8 cellular contexts compared by ENCODE assay signal in the genomic region with DNA sequence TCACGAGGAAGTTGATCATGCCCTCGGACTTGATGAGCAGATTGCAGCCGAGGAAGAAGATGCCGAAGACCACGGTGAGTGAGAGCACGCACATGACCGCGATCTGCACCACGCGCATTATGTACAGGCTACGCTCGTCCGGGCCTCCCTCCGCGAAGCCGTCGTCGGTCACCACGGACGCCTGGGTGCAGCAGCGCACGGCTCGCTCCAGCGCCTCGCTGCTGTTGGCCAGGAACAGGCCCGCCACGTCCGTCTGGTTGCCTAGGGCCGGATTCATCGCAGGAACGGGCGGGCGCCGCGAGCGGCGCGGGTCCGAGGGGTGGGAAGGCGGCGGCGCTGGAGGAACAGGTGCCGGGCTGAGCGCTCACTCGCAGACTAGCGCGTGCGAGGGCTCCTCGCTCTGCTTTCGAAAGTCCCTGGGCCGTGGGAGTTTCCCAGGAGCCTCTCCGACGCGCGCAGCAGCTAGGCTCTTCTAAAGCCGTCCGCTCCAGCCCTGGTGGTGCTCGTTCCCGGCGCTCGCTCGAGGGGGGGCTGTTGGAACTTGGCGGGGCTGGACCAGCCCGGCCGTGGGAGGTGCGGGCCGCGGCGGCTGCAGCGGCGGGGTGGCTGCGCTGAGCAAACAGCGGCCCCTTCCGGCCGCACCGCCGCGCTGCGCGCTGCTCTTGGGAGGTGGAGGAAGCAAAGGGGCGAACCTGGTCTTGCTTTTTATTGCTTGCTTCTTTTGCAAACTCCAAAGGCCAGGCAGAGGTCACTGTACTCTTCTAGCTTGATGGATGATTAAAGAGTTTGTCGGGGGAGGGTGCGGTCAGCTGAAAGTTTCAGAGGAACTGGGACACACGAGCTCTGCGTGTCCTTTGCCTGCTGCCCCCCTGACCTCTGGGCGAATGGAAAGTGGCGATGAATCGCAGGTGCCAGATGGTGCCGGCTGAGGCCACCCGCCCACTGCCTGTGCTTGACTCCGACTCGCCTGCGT. TPM values are rescaled to one million over a fixed set of nuclear protein-coding genes. Genes with fewer than 3 reads are reported as not detected.
DNase-seq lines count a peak whose midpoint lies in the region; ATAC-seq, FAIRE-seq and TF ChIP-seq lines count a peak whose summit lies in the region.

RPRM (minus strand) TSS at position 474 of the 973 bp plus-strand sequence; CDS start at position 277, 197 bp downstream.

- ATAC-seq in GM21390 (IDR thresholded peaks at IDR 0.05; ENCODE audit: unreplicated experiment), result peak; percentile 91
- peak; percentile 87 for ATAC-seq in RWPE2 (ENCODE audit: low read depth)
- ATAC-seq in pancreas, result peak; percentile 95 to 98 (median 98)

- peaks cover 22% of the 10 kb centered on the region for H3K4me1 Mint-ChIP-seq in activated naive CD8-positive, alpha-beta T cell (ENCODE audit: low read depth)
- peaks cover 15% of the 10 kb centered on the region for H3K4me1 Mint-ChIP-seq in type B pancreatic cell (ENCODE audit: unreplicated experiment)

- no peaks in the 10 kb centered on the region for H3K36me3 Mint-ChIP-seq in activated naive CD8-positive, alpha-beta T cell
- H3K36me3 Mint-ChIP-seq in type B pancreatic cell, result no peaks in the 10 kb centered on the region

- peak within 1 kb of the TSS; percentile 76 for H3K9ac ChIP-seq in HUES48 (ENCODE audit: low read depth, low read length)

- H3K27ac ChIP-seq in HUES48 (ENCODE audit: low read depth, low read length) (peak within 1 kb of the TSS; percentile 75), RWPE2 (ENCODE audit: poor library complexity, severe bottlenecking) (no peak within 1 kb of the TSS), cardiac muscle cell (no peak within 1 kb of the TSS), pancreas (no peak within 1 kb of the TSS)

- no peaks in the 10 kb centered on the region for H3K9me3 ChIP-seq in HUES48 (ENCODE audit: control insufficient read depth, insufficient read depth, low read length)
- H3K9me3 ChIP-seq in RWPE2 (ENCODE audit: severe bottlenecking), result no peaks in the 10 kb centered on the region
- no peaks in the 10 kb centered on the region for H3K9me3 ChIP-seq in cardiac muscle cell (ENCODE audit: low read depth)
- no peaks in the 10 kb centered on the region for H3K9me3 ChIP-seq in pancreas

- peaks cover 4% of the 10 kb centered on the region; the same call in 1 of the 2 replicates for H3K27me3 ChIP-seq in HUES48 (ENCODE audit: control insufficient read depth, insufficient read depth, low read length)
- peaks cover 81% of the 10 kb centered on the region for H3K27me3 ChIP-seq in RWPE2 (ENCODE audit: insufficient read depth, poor library complexity, severe bottlenecking)
- peaks cover 37% of the 10 kb centered on the region for H3K27me3 ChIP-seq in cardiac muscle cell
- H3K27me3 ChIP-seq in pancreas, result peaks cover 0 to 8% (median 3%) of the 10 kb centered on the region in 4 donors

- 1% methylated on average over 84 to 93 of the region's 93 CpGs for WGBS in pancreas, 2 donors

- H3K4me3 ChIP-seq in HUES48 (ENCODE audit: low read depth, low read length) (peak within 1 kb of the TSS; percentile 85), RWPE2 (ENCODE audit: severe bottlenecking) (peak within 1 kb of the TSS; percentile 24), cardiac muscle cell (peak within 1 kb of the TSS; percentile 34), pancreas (peak within 1 kb of the TSS; percentile 24 to 45 (median 37))

- DNase-seq in D341Med (ENCODE audit: low spot score) (peak; percentile 89), RWPE2 (ENCODE audit: low spot score) (peak; percentile 55), cardiac muscle cell (ENCODE audit: low read depth in 1 of 2, low spot score in 1 of 2) (peak; percentile 73 to 87), pancreas (peak; percentile 64 to 95 (median 77)), type B pancreatic cell (ENCODE audit: extremely low spot score, unreplicated experiment) (peak; percentile 86)

- no peak for FAIRE-seq in pancreas (lab: Jason Lieb, UNC)

- H3K36me3 ChIP-seq in HUES48 (ENCODE audit: control insufficient read depth, insufficient read depth, low read length) (no peaks in the 10 kb centered on the region), RWPE2 (ENCODE audit: low read depth) (no peaks in the 10 kb centered on the region), cardiac muscle cell (no peaks in the 10 kb centered on the region), pancreas (no peaks in the 10 kb centered on the region)

- peak; percentile 95 for TF ChIP-seq CTCF in RWPE2 (IDR thresholded peaks at IDR 0.05; ENCODE audit: poor library complexity, severe bottlenecking)
- peak; percentile 91 for TF ChIP-seq CTCF in cardiac muscle cell (IDR thresholded peaks at IDR 0.05; ENCODE audit: low read depth, low read length)
- TF ChIP-seq CTCF in pancreas (IDR thresholded peaks at IDR 0.05), result peak; percentile 89 to 92 (median 89)
- TF ChIP-seq CTCF in type B pancreatic cell (conservative IDR thresholded peaks at IDR 0.05), result peak; percentile 98

- peaks cover 53% of the 10 kb centered on the region for H3K27me3 Mint-ChIP-seq in activated naive CD8-positive, alpha-beta T cell
- H3K27me3 Mint-ChIP-seq in type B pancreatic cell, result peaks cover 58% of the 10 kb centered on the region

- H3K9me3 Mint-ChIP-seq in activated naive CD8-positive, alpha-beta T cell (ENCODE audit: low read depth), result no peaks in the 10 kb centered on the region
- H3K9me3 Mint-ChIP-seq in type B pancreatic cell, result no peaks in the 10 kb centered on the region

- H3K4me3 Mint-ChIP-seq in activated naive CD8-positive, alpha-beta T cell, result peak within 1 kb of the TSS; percentile 78
- peak within 1 kb of the TSS; percentile 90 for H3K4me3 Mint-ChIP-seq in type B pancreatic cell

- intact Hi-C loops in pancreas (cut with DNase I), result no loop called here

- H3K27ac Mint-ChIP-seq in activated naive CD8-positive, alpha-beta T cell, result no peak within 1 kb of the TSS
- H3K27ac Mint-ChIP-seq in type B pancreatic cell, result peak within 1 kb of the TSS; percentile 65

- H3K4me1 ChIP-seq in HUES48 (ENCODE audit: control insufficient read depth, insufficient read depth, low read length), result peaks cover 39% of the 10 kb centered on the region
- H3K4me1 ChIP-seq in RWPE2 (ENCODE audit: insufficient read depth, poor library complexity, severe bottlenecking), result no peaks in the 10 kb centered on the region
- H3K4me1 ChIP-seq in cardiac muscle cell (ENCODE audit: low read depth), result peaks cover 8% of the 10 kb centered on the region
- peaks cover 0 to 10% (median 0%) of the 10 kb centered on the region in 3 donors for H3K4me1 ChIP-seq in pancreas

RNA-seq across cellular contexts. Expression of gene RPRM, which starts in this region (rescaled TPM):
- total RNA-seq in cardiac muscle cell (0.07 TPM in 1 of 2 replicates, not detected in the other), pancreas (under 1 TPM in 1 of 6 donors, not detected in 5; 0.16 TPM), type B pancreatic cell (ENCODE audit: low replicate concordance) (6.0 and 7.3 TPM in 2 replicates)
- polyA plus RNA-seq in cardiac muscle cell (0.75 TPM in 1 of 2 replicates, not detected in the other), pancreas (under 1 TPM; 0.23 to 0.42 TPM)

Comparison
In these comparisons a context has a peak if more than half of its experiments do, and no peak if none do; other contexts are left out.
1. Peak in DNase-seq and H3K4me3 ChIP-seq in cardiac muscle cell; RNA of the gene not detected or under 1 TPM.
2. Peak in DNase-seq, ATAC-seq and H3K4me3 ChIP-seq in pancreas; RNA of the gene not detected or under 1 TPM.
3. H3K4me3 ChIP-seq: peak in every context shown above with its lines; median percentile 85 in HUES48; 37 in pancreas; 34 in cardiac muscle cell; 24 in RWPE2.